Comparison of ENCODE assay signal across 14 cellular contexts in genomic region chr14:30988509-30988908, GRCh38. TPM values are rescaled to one million over a fixed set of nuclear protein-coding genes. Genes with fewer than 3 reads are reported as not detected.
DNase-seq lines count a peak whose midpoint lies in the region; TF ChIP-seq lines count a peak whose summit lies in the region.
"Had no signal": no experiment of that assay in that cellular context is flagged by ENCODE, and none has a peak within 500 bp of the region (broad histone marks: within the 10 kb centered on the region; RNA-seq: fewer than 3 reads in every experiment).

No MANE protein-coding gene starts in this region.

- H3K4me1 ChIP-seq in uterus, result no peaks in the 10 kb centered on the region

- no peak for TF ChIP-seq POLR2A in uterus (IDR thresholded peaks at IDR 0.05)

- no peaks in the 10 kb centered on the region for H3K9me3 ChIP-seq in uterus

- H3K27me3 Mint-ChIP-seq in HFFc6 (ENCODE audit: insufficient read depth) (no peaks in the 10 kb centered on the region), brain (no peaks in the 10 kb centered on the region), nephron progenitor cell (ENCODE audit: low read depth, poor library complexity) (no peaks in the 10 kb centered on the region)
- H3K27me3 Mint-ChIP-seq: stimulated activated naive CD8-positive, alpha-beta T cell treated with anti-CD3 and anti-CD28 coated beads, Interleukin-15, Interleukin-2, amounts not matched to agents 100 ng/mL and 50 ng/mL, for 24 hours had no signal

- H3K27ac Mint-ChIP-seq in HFFc6 (peak overlapping the region; percentile 9), brain (peak overlapping the region in 3 of 5 experiments; percentile 57 to 87 (median 81)), nephron progenitor cell (no peak overlapping the region)
- H3K27ac Mint-ChIP-seq: activated T-helper 1 cell treated with anti-CD3 and anti-CD28 coated beads, Interleukin-12 subunit alpha, Interleukin-12 subunit beta, Interleukin-2, Interleukin-4 antibody, amounts not matched to agents 30 ng/mL and 10 ng/mL and 1 ng/mL, durations not matched to agents 14 hours and 24 hours and 36 hours; stimulated activated naive CD8-positive, alpha-beta T cell treated with anti-CD3 and anti-CD28 coated beads, Interleukin-15, Interleukin-2, amounts not matched to agents 100 ng/mL and 50 ng/mL, for 24 hours had no signal

- no peaks in the 10 kb centered on the region for H3K27me3 ChIP-seq in uterus

- H3K4me3 Mint-ChIP-seq in HFFc6, result no peak overlapping the region; the same call in 1 of the 2 replicates
- no peak overlapping the region for H3K4me3 Mint-ChIP-seq in brain
- H3K4me3 Mint-ChIP-seq in nephron progenitor cell, result no peak overlapping the region
- H3K4me3 Mint-ChIP-seq: activated T-helper 1 cell treated with anti-CD3 and anti-CD28 coated beads, Interleukin-12 subunit alpha, Interleukin-12 subunit beta, Interleukin-2, Interleukin-4 antibody, amounts not matched to agents 30 ng/mL and 10 ng/mL and 1 ng/mL, durations not matched to agents 14 hours and 24 hours and 36 hours; stimulated activated naive CD8-positive, alpha-beta T cell treated with anti-CD3 and anti-CD28 coated beads, Interleukin-15, Interleukin-2, amounts not matched to agents 100 ng/mL and 50 ng/mL, for 24 hours had no signal

- H3K4me1 Mint-ChIP-seq in HFFc6 (ENCODE audit: low read depth) (peaks cover 41% of the 10 kb centered on the region), brain (peaks cover 41% of the 10 kb centered on the region), nephron progenitor cell (peaks cover 4% of the 10 kb centered on the region)

- H3K9me3 Mint-ChIP-seq in HFFc6, result no peaks in the 10 kb centered on the region
- peaks cover 0 to 9% (median 0%) of the 10 kb centered on the region in 5 experiments for H3K9me3 Mint-ChIP-seq in brain
- peaks cover 7% of the 10 kb centered on the region for H3K9me3 Mint-ChIP-seq in nephron progenitor cell
- H3K9me3 Mint-ChIP-seq: activated T-helper 1 cell treated with anti-CD3 and anti-CD28 coated beads, Interleukin-12 subunit alpha, Interleukin-12 subunit beta, Interleukin-2, Interleukin-4 antibody, amounts not matched to agents 30 ng/mL and 10 ng/mL and 1 ng/mL, durations not matched to agents 14 hours and 24 hours and 36 hours; stimulated activated naive CD8-positive, alpha-beta T cell treated with anti-CD3 and anti-CD28 coated beads, Interleukin-15, Interleukin-2, amounts not matched to agents 100 ng/mL and 50 ng/mL, for 24 hours had no signal

- no peak for TF ChIP-seq CTCF in HFFc6 (IDR thresholded peaks at IDR 0.05)
- no peak for TF ChIP-seq CTCF in brain (conservative IDR thresholded peaks at IDR 0.05)
- TF ChIP-seq CTCF in nephron progenitor cell (IDR thresholded peaks at IDR 0.05), result no peak
- TF ChIP-seq CTCF in uterus (IDR thresholded peaks at IDR 0.05), result no peak

- intact Hi-C loops in uterus (cut with DNase I; ENCODE audit: low total_unique reads), result no loop called here

- H3K36me3 Mint-ChIP-seq in HFFc6 (ENCODE audit: low read depth), result peaks cover 5% of the 10 kb centered on the region; the same call in 1 of the 2 replicates
- H3K36me3 Mint-ChIP-seq in brain, result peaks cover 72% of the 10 kb centered on the region
- H3K36me3 Mint-ChIP-seq in nephron progenitor cell (ENCODE audit: low read depth), result peaks cover 44% of the 10 kb centered on the region

- no peak overlapping the region for H3K4me3 ChIP-seq in uterus
- H3K4me3 ChIP-seq: PC-9 had no signal

- no peaks in the 10 kb centered on the region for H3K36me3 ChIP-seq in uterus

- peak; percentile 12 for DNase-seq in HFFc6
- DNase-seq in kidney glomerular epithelial cell (lab: John Stamatoyannopoulos, UW), result peak; percentile 10
- no peak for DNase-seq in nephron progenitor cell
- DNase-seq in uterus, result no peak
- DNase-seq in activated naive CD4-positive, alpha-beta T cell treated with Interleukin-2 at 50 U/mL for 16 hours, result no peak
- no peak for DNase-seq in stimulated activated CD4-positive, alpha-beta T cell treated with anti-CD3 and anti-CD28 coated beads, Interleukin-12 subunit alpha, Interleukin-12 subunit beta, amount 100 ng/mL, for 4 hours
- DNase-seq: activated CD4-positive, alpha-beta T cell treated with anti-CD3 and anti-CD28 coated beads, Interleukin-2, amount 50 U/mL, for 4 hours; amniotic stem cell; foreskin melanocyte; NCI-H69; PC-9 had no signal

- no peak overlapping the region for H3K27ac ChIP-seq in uterus
- H3K27ac ChIP-seq: PC-9 had no signal

RNA-seq across cellular contexts. Expression of gene AP4S1, which starts 36.9 kb away (rescaled TPM):
- total RNA-seq in HFFc6 (2021; fragmentation: NEBNext Ultra II Directional; extraction: Animal tissue kit (Norgen Biotek cat#: 25700)), result 10 to 100 TPM in 1 of 6 experiments, 1 to 10 TPM in 5; 6.5 to 10.0 (median 7.5) TPM
- 8.0 TPM for polyA plus RNA-seq in brain (ENCODE audit: insufficient read depth, low read depth, low replicate concordance)
- 10 to 100 TPM in 2 of 4 donors, 1 to 10 TPM in 2; 2.3 to 30.4 (median 9.9) TPM for total RNA-seq in uterus

RNA-seq across cellular contexts. Expression of gene STRN3, which starts 37.7 kb away (rescaled TPM):
- 10 to 100 TPM; 34.5 to 40.6 (median 38.6) TPM for total RNA-seq in HFFc6 (2021; fragmentation: NEBNext Ultra II Directional; extraction: Animal tissue kit (Norgen Biotek cat#: 25700))
- polyA plus RNA-seq in brain (ENCODE audit: insufficient read depth, low read depth, low replicate concordance), result 8.9 TPM
- 10 to 100 TPM; 25.9 to 82.0 (median 65.0) TPM for total RNA-seq in uterus

Comparison
In these comparisons a context has a peak if more than half of its experiments do, and no peak if none do; other contexts are left out.
1. DNase-seq: peak in HFFc6 (single experiment) and kidney glomerular epithelial cell (single experiment); none in nephron progenitor cell (single experiment), uterus (0 of 2), activated naive CD4-positive, alpha-beta T cell treated with Interleukin-2 at 50 U/mL for 16 hours (single experiment) and stimulated activated CD4-positive, alpha-beta T cell treated with anti-CD3 and anti-CD28 coated beads, Interleukin-12 subunit alpha, Interleukin-12 subunit beta, amount 100 ng/mL, for 4 hours (single experiment).